ENCODE assay signal across 8 cellular contexts in the genomic region with DNA sequence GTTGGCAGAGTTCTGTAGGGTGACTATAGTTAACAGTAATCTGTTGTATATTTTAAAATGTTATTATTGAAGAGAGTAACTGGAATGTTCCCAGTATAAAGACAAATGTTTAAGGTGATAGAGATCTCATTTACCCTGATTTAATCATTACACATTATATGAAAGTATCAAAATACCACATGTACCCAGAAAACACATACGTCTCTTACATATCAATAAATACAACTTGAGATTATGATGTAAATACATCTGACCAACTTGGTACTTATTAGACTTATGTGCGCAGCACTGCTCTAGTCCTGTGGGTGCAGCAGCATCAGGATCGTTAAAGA. TPM values are rescaled to one million over a fixed set of nuclear protein-coding genes. Genes with fewer than 3 reads are reported as not detected.
DNase-seq lines count a peak whose midpoint lies in the region; ATAC-seq and TF ChIP-seq lines count a peak whose summit lies in the region.

No MANE protein-coding gene starts in this region.

- no peak overlapping the region for H2BK12ac ChIP-seq in mesenchymal stem cell (ENCODE audit: low read length in 2 of 2)

- H3K4me1 ChIP-seq in body of pancreas (peaks cover 33% of the 10 kb centered on the region), mesenchymal stem cell (ENCODE audit: control insufficient read depth, insufficient read depth, low read depth, low read length) (peaks cover 3% of the 10 kb centered on the region), upper lobe of left lung (peaks cover 12 to 33% (median 22%) of the 10 kb centered on the region in 4 donors)

- H3K27me3 ChIP-seq in body of pancreas (no peaks in the 10 kb centered on the region), mesenchymal stem cell (ENCODE audit: control insufficient read depth in 1 of 2, insufficient read depth in 1 of 2, low read length in 2 of 2) (no peaks in the 10 kb centered on the region), upper lobe of left lung (no peaks in the 10 kb centered on the region)

- DNase-seq in activated naive CD4-positive, alpha-beta T cell treated with anti-CD3 and anti-CD28 coated beads, Interleukin-2, amount 50 U/mL, for 16 hours: no peak
- no peak for DNase-seq in body of pancreas
- no peak for DNase-seq in mesenchymal stem cell
- no peak for DNase-seq in upper lobe of left lung
- no peak for DNase-seq in GM13976 (ENCODE audit: low spot score)
- no peak for DNase-seq in DMS79 treated with DMSO at 0.1 percent for 48 hours (lab: John Stamatoyannopoulos, UW)
- no peak for DNase-seq in 8988T

- H2BK15ac ChIP-seq in mesenchymal stem cell (ENCODE audit: low read depth, poor library complexity, severe bottlenecking): no peak overlapping the region

- H3K79me1 ChIP-seq in mesenchymal stem cell (replicated peaks; ENCODE audit: low read length, poor library complexity, severe bottlenecking): peaks cover 1% of the 10 kb centered on the region

- no peaks in the 10 kb centered on the region for H3K9me3 Mint-ChIP-seq in activated naive CD4-positive, alpha-beta T cell treated with anti-CD3 and anti-CD28 coated beads, Interleukin-2, amount 50 U/mL, for 24 hours

- in situ Hi-C loops in GM13976 (cut with MboI; ENCODE audit: low sequenced_read_pairs, unreplicated experiment): no loop called here

- TF ChIP-seq POLR2A in body of pancreas (IDR thresholded peaks at IDR 0.05): no peak
- TF ChIP-seq POLR2A in upper lobe of left lung (IDR thresholded peaks at IDR 0.05): no peak

- no peak overlapping the region for H3K14ac ChIP-seq in mesenchymal stem cell (ENCODE audit: low read length in 2 of 2)

- H4K8ac ChIP-seq in mesenchymal stem cell (ENCODE audit: low read length): no peak overlapping the region

- H3K36me3 Mint-ChIP-seq in activated naive CD4-positive, alpha-beta T cell treated with anti-CD3 and anti-CD28 coated beads, Interleukin-2, amount 50 U/mL, for 24 hours: peaks cover 8% of the 10 kb centered on the region

- no peak overlapping the region for H2BK120ac ChIP-seq in mesenchymal stem cell (ENCODE audit: low read depth, low read length)

- no peaks in the 10 kb centered on the region for H3K27me3 Mint-ChIP-seq in activated naive CD4-positive, alpha-beta T cell treated with anti-CD3 and anti-CD28 coated beads, Interleukin-2, amount 50 U/mL, for 24 hours

- no peak for TF ChIP-seq EP300 in upper lobe of left lung (IDR thresholded peaks at IDR 0.05)

- ATAC-seq in body of pancreas (no peak), upper lobe of left lung (ENCODE audit: low FRiP score in 2 of 2) (no peak)

- H3K27ac Mint-ChIP-seq in activated naive CD4-positive, alpha-beta T cell treated with anti-CD3 and anti-CD28 coated beads, Interleukin-2, amount 50 U/mL, for 24 hours: peak overlapping the region; percentile 98

- H3K4me3 Mint-ChIP-seq in activated naive CD4-positive, alpha-beta T cell treated with anti-CD3 and anti-CD28 coated beads, Interleukin-2, amount 50 U/mL, for 24 hours: peak overlapping the region; percentile 100

- no peak overlapping the region for H3K4ac ChIP-seq in mesenchymal stem cell (ENCODE audit: low read depth in 1 of 2, low read length in 2 of 2)

- peaks cover 0 to 8% of the 10 kb centered on the region in 2 donors for H3K36me3 ChIP-seq in body of pancreas (replicated peaks in 1 of 2; ENCODE audit: insufficient read depth in 1 of 2, low read depth in 2 of 2)
- H3K36me3 ChIP-seq in mesenchymal stem cell (ENCODE audit: control insufficient read depth in 1 of 2, insufficient read depth in 2 of 2, low read depth in 1 of 2, low read length in 2 of 2): peaks cover 11 to 29% of the 10 kb centered on the region in 2 experiments
- H3K36me3 ChIP-seq in upper lobe of left lung: peaks cover 9 to 31% (median 23%) of the 10 kb centered on the region in 4 donors

- no peak overlapping the region for H4K91ac ChIP-seq in mesenchymal stem cell (ENCODE audit: low read length)

- H3K9me3 ChIP-seq in body of pancreas (no peaks in the 10 kb centered on the region), mesenchymal stem cell (ENCODE audit: control insufficient read depth, low read length) (no peaks in the 10 kb centered on the region), upper lobe of left lung (no peaks in the 10 kb centered on the region)

- H3K27ac ChIP-seq in body of pancreas (peak overlapping the region; percentile 86 to 97 (median 94)), mesenchymal stem cell (ENCODE audit: low read length, poor library complexity, severe bottlenecking) (peak overlapping the region; percentile 82), upper lobe of left lung (peak overlapping the region; percentile 92 to 97 (median 95))

- H3K4me3 ChIP-seq in body of pancreas (peak overlapping the region in 1 of 2 donors; percentile 53), mesenchymal stem cell (ENCODE audit: insufficient read depth in 1 of 2, low read depth in 1 of 2, low read length in 2 of 2) (peak overlapping the region; percentile 65 to 96), upper lobe of left lung (peak overlapping the region; percentile 61 to 92 (median 83))

- WGBS in body of pancreas, 2 donors: 0% methylated on average over 3 of the region's 3 CpGs
- 0% methylated on average over 2 of the region's 3 CpGs for WGBS in mesenchymal stem cell
- WGBS in upper lobe of left lung, 2 donors: 2% methylated on average over 3 of the region's 3 CpGs

- peaks cover 63% of the 10 kb centered on the region for H3K4me1 Mint-ChIP-seq in activated naive CD4-positive, alpha-beta T cell treated with anti-CD3 and anti-CD28 coated beads, Interleukin-2, amount 50 U/mL, for 24 hours

- no peak overlapping the region for H2BK5ac ChIP-seq in mesenchymal stem cell (ENCODE audit: low read depth, low read length, poor library complexity, severe bottlenecking)

- peak overlapping the region; percentile 85 for H2AFZ ChIP-seq in mesenchymal stem cell (ENCODE audit: low read depth, low read length)

- H3K9ac ChIP-seq in mesenchymal stem cell (ENCODE audit: low read length): peak overlapping the region; percentile 90

- H3K23ac ChIP-seq in mesenchymal stem cell (ENCODE audit: low read length in 2 of 2): no peak overlapping the region

- H3K4me2 ChIP-seq in mesenchymal stem cell (ENCODE audit: low read length, poor library complexity, severe bottlenecking): peak overlapping the region; percentile 67

- intact Hi-C loops in body of pancreas (cut with DNase I): no loop called here

- no peak for TF ChIP-seq CTCF in body of pancreas (IDR thresholded peaks at IDR 0.05)
- no peak for TF ChIP-seq CTCF in upper lobe of left lung (IDR thresholded peaks at IDR 0.05)
- TF ChIP-seq CTCF in GM13976 (IDR thresholded peaks at IDR 0.05; ENCODE audit: borderline replicate concordance, control extremely low read depth, extremely low read depth, insufficient read depth, missing control alignments): no peak

- peak overlapping the region in 1 of 2 experiments; percentile 2 for H3K18ac ChIP-seq in mesenchymal stem cell (ENCODE audit: low read depth in 1 of 2, low read length in 2 of 2)

- H2AK5ac ChIP-seq in mesenchymal stem cell (ENCODE audit: low read length, severe bottlenecking): no peak overlapping the region

RNA-seq across cellular contexts. Expression of gene PARK7, which starts 0.7 kb away (rescaled TPM):
- 100 to 1,000 TPM in 1 of 2 donors, 10 to 100 TPM in 1; 88.3 to 110 TPM for total RNA-seq in body of pancreas
- polyA plus RNA-seq in mesenchymal stem cell (2013, experiment 1 of 2): 232 TPM
- polyA plus RNA-seq in mesenchymal stem cell (2013, experiment 2 of 2): 236 TPM
- total RNA-seq in upper lobe of left lung: 100 to 1,000 TPM in 4 of 6 donors, 10 to 100 TPM in 2; 52.4 to 217 (median 130) TPM

RNA-seq across cellular contexts. Expression of gene TNFRSF9, which starts 20.2 kb away (rescaled TPM):
- under 1 TPM in 1 of 2 donors, not detected in 1; under 0.01 TPM for total RNA-seq in body of pancreas
- 0.08 TPM for polyA plus RNA-seq in mesenchymal stem cell (2013, experiment 1 of 2)
- polyA plus RNA-seq in mesenchymal stem cell (2013, experiment 2 of 2): 0.14 TPM
- total RNA-seq in upper lobe of left lung: 1 to 10 TPM in 2 of 6 donors, under 1 TPM in 3, not detected in 1; 0.11 to 1.5 (median 0.61) TPM
